ENCODE assay signal across 18 cellular contexts in the genomic region with DNA sequence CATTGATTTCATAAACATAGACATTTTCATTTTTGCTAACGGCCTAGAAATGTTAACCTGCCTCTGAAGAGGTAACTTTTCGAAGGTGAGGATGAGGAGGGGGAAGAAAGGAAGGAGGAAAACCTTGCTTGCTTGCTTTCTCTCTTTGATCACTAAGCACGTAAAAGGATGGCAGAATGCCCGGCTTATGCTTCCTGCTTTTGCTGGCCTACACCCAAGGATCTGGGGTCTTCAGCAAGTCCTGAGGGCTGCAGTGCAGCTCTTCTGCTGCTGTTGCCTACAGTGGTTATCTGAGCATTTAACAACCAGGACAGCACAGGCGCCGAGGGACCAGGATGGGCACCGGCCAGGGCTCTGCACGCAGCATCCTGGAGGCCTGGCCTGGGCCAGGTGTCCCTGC.
DNase-seq lines count a peak whose midpoint lies in the region; ATAC-seq and TF ChIP-seq lines count a peak whose summit lies in the region.
"Had no signal": no experiment of that assay in that cellular context is flagged by ENCODE, and none has a peak within 500 bp of the region (broad histone marks: within the 10 kb centered on the region; RNA-seq: fewer than 3 reads in every experiment).

No MANE protein-coding gene starts in this region.

- DNase-seq in NCI-H2081 (lab: John Stamatoyannopoulos, UW) (peak; percentile 7 to 41), NCI-H2081 treated with DMSO at 0.1 percent for 48 hours (lab: John Stamatoyannopoulos, UW) (no peak), EL (no peak), NCI-H1930 (lab: John Stamatoyannopoulos, UW) (no peak), caudate nucleus (lab: John Stamatoyannopoulos, UW) (no peak)
- DNase-seq in naive thymus-derived CD4-positive, alpha-beta T cell = peak in 2 of 9 donors; percentile 19 to 20
- DNase-seq: Calu3, heart right ventricle, NCI-H446 treated with DMSO at 0.1 percent for 48 hours, Peyer's patch, WERI-Rb-1 had no signal

- H3K4me1 Mint-ChIP-seq in activated T-helper 17 cell treated with anti-CD3 and anti-CD28 coated beads, Interleukin-2, amount 50 U/mL, for 72 hours = peaks cover 36% of the 10 kb centered on the region
- H3K4me1 Mint-ChIP-seq in naive thymus-derived CD4-positive, alpha-beta T cell = peaks cover 18 to 58% (median 34%) of the 10 kb centered on the region in 7 donors

- H3K4me1 ChIP-seq in Loucy (ENCODE audit: insufficient read depth, low read length, poor library complexity, severe bottlenecking) = peaks cover 18% of the 10 kb centered on the region
- peaks cover 12 to 26% of the 10 kb centered on the region in 2 donors for H3K4me1 ChIP-seq in naive thymus-derived CD4-positive, alpha-beta T cell (ENCODE audit: control insufficient read depth in 2 of 2, insufficient read depth in 2 of 2, low read length in 2 of 2)

- no peaks in the 10 kb centered on the region for H3K27me3 ChIP-seq in Loucy (ENCODE audit: insufficient read depth, low read length, poor library complexity, severe bottlenecking)
- no peaks in the 10 kb centered on the region for H3K27me3 ChIP-seq in naive thymus-derived CD4-positive, alpha-beta T cell (ENCODE audit: control insufficient read depth in 2 of 2, insufficient read depth in 2 of 2, low read length in 2 of 2)
- H3K27me3 ChIP-seq: Peyer's patch had no signal

- H3K9me2 ChIP-seq in Loucy (replicated peaks; ENCODE audit: low read depth, low read length) = no peaks in the 10 kb centered on the region

- H3F3A ChIP-seq in Loucy (ENCODE audit: low read depth) = no peaks in the 10 kb centered on the region

- peak overlapping the region; percentile 16 for H3K4me2 ChIP-seq in Loucy (ENCODE audit: low read depth, low read length, poor library complexity, severe bottlenecking)
- H3K4me2 ChIP-seq: smooth muscle cell had no signal

- H3K9me3 Mint-ChIP-seq in activated T-helper 17 cell treated with anti-CD3 and anti-CD28 coated beads, Interleukin-2, amount 50 U/mL, for 72 hours = no peaks in the 10 kb centered on the region
- peaks cover 0 to 7% (median 0%) of the 10 kb centered on the region in 11 donors for H3K9me3 Mint-ChIP-seq in naive thymus-derived CD4-positive, alpha-beta T cell

- H2AFZ ChIP-seq in Loucy (ENCODE audit: low read length) = 0 out of 2 replicates have a peak overlapping the region, but pooled peaks have one; percentile 19

- no peaks in the 10 kb centered on the region for H3K36me3 ChIP-seq in Loucy (ENCODE audit: insufficient read depth, low read length)
- no peaks in the 10 kb centered on the region for H3K36me3 ChIP-seq in naive thymus-derived CD4-positive, alpha-beta T cell (ENCODE audit: control insufficient read depth in 2 of 3, insufficient read depth in 3 of 3, low read length in 3 of 3)
- H3K36me3 ChIP-seq: heart right ventricle, Peyer's patch, thoracic aorta, WERI-Rb-1 had no signal

- H4K20me1 ChIP-seq in Loucy (ENCODE audit: insufficient read depth, low read length, poor library complexity, severe bottlenecking) = no peaks in the 10 kb centered on the region

- peak overlapping the region; percentile 76 for H3K4me3 Mint-ChIP-seq in activated T-helper 17 cell treated with anti-CD3 and anti-CD28 coated beads, Interleukin-2, amount 50 U/mL, for 72 hours
- H3K4me3 Mint-ChIP-seq in naive thymus-derived CD4-positive, alpha-beta T cell = peak overlapping the region; percentile 27 to 76 (median 59)

- POLR2A ChIA-PET in naive thymus-derived CD4-positive, alpha-beta T cell (lab: Charles Lee) = no interaction called here

- no peaks in the 10 kb centered on the region for H3K27me3 Mint-ChIP-seq in activated T-helper 17 cell treated with anti-CD3 and anti-CD28 coated beads, Interleukin-2, amount 50 U/mL, for 72 hours
- no peaks in the 10 kb centered on the region for H3K27me3 Mint-ChIP-seq in naive thymus-derived CD4-positive, alpha-beta T cell

- no peaks in the 10 kb centered on the region for H3K36me3 Mint-ChIP-seq in activated T-helper 17 cell treated with anti-CD3 and anti-CD28 coated beads, Interleukin-2, amount 50 U/mL, for 72 hours (ENCODE audit: low read depth)
- peaks cover 0 to 49% (median 0%) of the 10 kb centered on the region in 5 donors for H3K36me3 Mint-ChIP-seq in naive thymus-derived CD4-positive, alpha-beta T cell

- peak overlapping the region; percentile 77 for H3K27ac Mint-ChIP-seq in activated T-helper 17 cell treated with anti-CD3 and anti-CD28 coated beads, Interleukin-2, amount 50 U/mL, for 72 hours
- H3K27ac Mint-ChIP-seq in naive thymus-derived CD4-positive, alpha-beta T cell = peak overlapping the region; percentile 35 to 91 (median 65)

- no peaks in the 10 kb centered on the region for H3K9me3 ChIP-seq in Loucy (ENCODE audit: insufficient read depth, low read depth, low read length)
- H3K9me3 ChIP-seq in naive thymus-derived CD4-positive, alpha-beta T cell (ENCODE audit: control insufficient read depth in 2 of 3, low read length in 3 of 3) = no peaks in the 10 kb centered on the region
- H3K9me3 ChIP-seq: heart right ventricle, Peyer's patch, thoracic aorta had no signal

- TF ChIP-seq CTCF in Loucy (conservative IDR thresholded peaks at IDR 0.05; ENCODE audit: low read length) = no peak

- no peak for ATAC-seq in activated T-helper 17 cell treated with anti-CD3 and anti-CD28 coated beads, Interleukin-2, amount 50 U/mL, for 72 hours (replicated peaks)
- ATAC-seq in naive thymus-derived CD4-positive, alpha-beta T cell = no peak
- ATAC-seq: heart right ventricle had no signal

- CTCF ChIA-PET in naive thymus-derived CD4-positive, alpha-beta T cell (lab: Charles Lee) = no interaction called here

- H3K9ac ChIP-seq in Loucy (ENCODE audit: low read depth, low read length, poor library complexity, severe bottlenecking) = no peak overlapping the region

- no peaks in the 10 kb centered on the region for H3K79me2 ChIP-seq in Loucy (ENCODE audit: insufficient read depth, low read length)

- no peak overlapping the region for H3K4me3 ChIP-seq in Loucy (ENCODE audit: low read length, poor library complexity, severe bottlenecking)
- H3K4me3 ChIP-seq in naive thymus-derived CD4-positive, alpha-beta T cell (ENCODE audit: low read length) = no peak overlapping the region
- H3K4me3 ChIP-seq: heart right ventricle, Peyer's patch, smooth muscle cell, thoracic aorta had no signal

- intact Hi-C loops in naive thymus-derived CD4-positive, alpha-beta T cell (cut with micrococcal nuclease) = loop anchor here (2.0 kb wide), 2 partner anchors 14 to 26 kb away; no protein-coding TSS in a partner anchor

- H3K27ac ChIP-seq in naive thymus-derived CD4-positive, alpha-beta T cell (ENCODE audit: low read depth, low read length) = peak overlapping the region; percentile 43
- H3K27ac ChIP-seq in caudate nucleus (ENCODE audit: low read depth, low read length) = no peak overlapping the region
- H3K27ac ChIP-seq: 22Rv1, epithelial cell of prostate, heart right ventricle, HL-60, Peyer's patch, thoracic aorta, WERI-Rb-1 had no signal

Comparison
In these comparisons a context has a peak if more than half of its experiments do, and no peak if none do; other contexts are left out.
1. DNase-seq: peak in NCI-H2081 (2 of 2); none in NCI-H2081 treated with DMSO at 0.1 percent for 48 hours (single experiment), EL (single experiment), NCI-H1930 (0 of 2) and caudate nucleus (0 of 61).